In genomic region chr2:230879271-230879882, GRCh38 we compare ENCODE assay signal across 12 cellular contexts. TPM values are rescaled to one million over a fixed set of nuclear protein-coding genes. Genes with fewer than 3 reads are reported as not detected.
DNase-seq lines count a peak whose midpoint lies in the region; ATAC-seq and TF ChIP-seq lines count a peak whose summit lies in the region.
"Had no signal": no experiment of that assay in that cellular context is flagged by ENCODE, and none has a peak within 500 bp of the region (broad histone marks: within the 10 kb centered on the region; RNA-seq: fewer than 3 reads in every experiment).

No MANE protein-coding gene starts in this region.

- peak overlapping the region; percentile 57 for H3K4me2 ChIP-seq in Karpas-422 (ENCODE audit: low read depth, low read length, poor library complexity, severe bottlenecking)

- no peak overlapping the region for H3K27ac ChIP-seq in Karpas-422 (ENCODE audit: low read length)
- H3K27ac ChIP-seq: SJSA1 had no signal

- in situ Hi-C loops in G401 (cut with HindIII; ENCODE audit: low sequenced_read_pairs): no loop called here

- H3K79me2 ChIP-seq in Karpas-422 (ENCODE audit: low read length): no peaks in the 10 kb centered on the region

- POLR2A ChIA-PET in activated CD8-positive, alpha-beta T cell treated with anti-CD3 and anti-CD28 coated beads, Interleukin-2, amount 10 ng/mL, durations not matched to agents 7 days and 5 days (lab: Charles Lee): interaction anchor here (1.2 kb wide), 1 partner anchor 13 kb away, joined by 3 read pairs; no protein-coding TSS in a partner anchor
- POLR2A ChIA-PET in activated CD8-positive, alpha-beta T cell treated with anti-CD3 and anti-CD28 coated beads for 36 hours (lab: Charles Lee): interaction anchor here (1.3 to 2.1 kb wide), 2 partner anchors 13 to 45 kb away, joined by 5 to 8 read pairs; partner anchors contain the start of gene GPR55

- no peaks in the 10 kb centered on the region for H4K20me1 ChIP-seq in Karpas-422 (ENCODE audit: insufficient read depth, low read depth, low read length)

- H3K9me3 ChIP-seq in Karpas-422 (ENCODE audit: low read length): no peaks in the 10 kb centered on the region
- H3K9me3 ChIP-seq: SJSA1 had no signal

- H3K4me1 Mint-ChIP-seq in activated CD8-positive, alpha-beta T cell treated with anti-CD3 and anti-CD28 coated beads, Interleukin-2, amount 10 ng/mL, durations not matched to agents 7 days and 5 days (ENCODE audit: low read depth): peaks cover 44% of the 10 kb centered on the region
- H3K4me1 Mint-ChIP-seq in activated CD8-positive, alpha-beta T cell treated with anti-CD3 and anti-CD28 coated beads for 36 hours (ENCODE audit: low read depth): peaks cover 48% of the 10 kb centered on the region

- peaks cover 39% of the 10 kb centered on the region for H3K36me3 Mint-ChIP-seq in activated CD8-positive, alpha-beta T cell treated with anti-CD3 and anti-CD28 coated beads, Interleukin-2, amount 10 ng/mL, durations not matched to agents 7 days and 5 days (ENCODE audit: low read depth)
- peaks cover 17% of the 10 kb centered on the region for H3K36me3 Mint-ChIP-seq in activated CD8-positive, alpha-beta T cell treated with anti-CD3 and anti-CD28 coated beads for 36 hours (ENCODE audit: low read depth)

- H2AFZ ChIP-seq in Karpas-422 (ENCODE audit: low read length): no peak overlapping the region

- H3K4me1 ChIP-seq in Karpas-422 (ENCODE audit: low read length): peaks cover 25% of the 10 kb centered on the region
- H3K4me1 ChIP-seq: SJSA1 had no signal

- no peaks in the 10 kb centered on the region for H3K27me3 ChIP-seq in Karpas-422 (ENCODE audit: low read length)
- H3K27me3 ChIP-seq: SJSA1 had no signal

- no peaks in the 10 kb centered on the region for H3K27me3 Mint-ChIP-seq in activated CD8-positive, alpha-beta T cell treated with anti-CD3 and anti-CD28 coated beads, Interleukin-2, amount 10 ng/mL, durations not matched to agents 7 days and 5 days (ENCODE audit: low read depth)
- no peaks in the 10 kb centered on the region for H3K27me3 Mint-ChIP-seq in activated CD8-positive, alpha-beta T cell treated with anti-CD3 and anti-CD28 coated beads for 36 hours

- no peak for DNase-seq in activated CD8-positive, alpha-beta T cell treated with anti-CD3 and anti-CD28 coated beads, Interleukin-2, amount 10 ng/mL, durations not matched to agents 7 days and 5 days
- DNase-seq in activated CD8-positive, alpha-beta T cell treated with anti-CD3 and anti-CD28 coated beads for 36 hours: no peak
- no peak for DNase-seq in Karpas-422
- DNase-seq in ecto neural progenitor cell (ENCODE audit: low spot score): peak; percentile 19
- DNase-seq in posterior vena cava (ENCODE audit: low spot score): peak; percentile 47
- no peak for DNase-seq in G401 (ENCODE audit: low spot score)
- DNase-seq in HUDEP-2 (lab: John Stamatoyannopoulos, UW; ENCODE audit: unreplicated experiment in 76 of 76): no peak
- DNase-seq: KBM-7, NCI-H1417 treated with DMSO at 0.1 percent for 48 hours had no signal

- intact Hi-C loops in activated CD8-positive, alpha-beta T cell treated with anti-CD3 and anti-CD28 coated beads for 36 hours (cut with micrococcal nuclease): no loop called here
- intact Hi-C loops in posterior vena cava (cut with DNase I): no loop called here

- no peak overlapping the region for H3K9ac ChIP-seq in Karpas-422 (ENCODE audit: low read length)

- no peaks in the 10 kb centered on the region for H3K9me2 ChIP-seq in Karpas-422 (replicated peaks; ENCODE audit: insufficient read depth, low read length)

- no peak overlapping the region for H3K4me3 Mint-ChIP-seq in activated CD8-positive, alpha-beta T cell treated with anti-CD3 and anti-CD28 coated beads, Interleukin-2, amount 10 ng/mL, durations not matched to agents 7 days and 5 days
- H3K4me3 Mint-ChIP-seq in activated CD8-positive, alpha-beta T cell treated with anti-CD3 and anti-CD28 coated beads for 36 hours: no peak overlapping the region

- no peak for TF ChIP-seq CTCF in activated CD8-positive, alpha-beta T cell treated with anti-CD3 and anti-CD28 coated beads for 36 hours (IDR thresholded peaks at IDR 0.05)

- CTCF ChIA-PET in activated CD8-positive, alpha-beta T cell treated with anti-CD3 and anti-CD28 coated beads, Interleukin-2, amount 10 ng/mL, durations not matched to agents 7 days and 5 days (lab: Charles Lee): interaction anchor here (1.4 to 3.9 kb wide), 2 partner anchors 31 to 108 kb away, joined by 5 to 17 read pairs; no protein-coding TSS in a partner anchor
- CTCF ChIA-PET in activated CD8-positive, alpha-beta T cell treated with anti-CD3 and anti-CD28 coated beads for 36 hours (lab: Charles Lee): interaction anchor here (1.0 to 3.6 kb wide), 5 partner anchors 26 to 108 kb away, joined by 6 to 21 read pairs (median 8); no protein-coding TSS in a partner anchor

- no peaks in the 10 kb centered on the region for H3K36me3 ChIP-seq in Karpas-422 (ENCODE audit: insufficient read depth, low read length)

- no peak overlapping the region for H3K4me3 ChIP-seq in Karpas-422 (ENCODE audit: low read length)
- H3K4me3 ChIP-seq: SJSA1 had no signal

- ATAC-seq in activated CD8-positive, alpha-beta T cell treated with anti-CD3 and anti-CD28 coated beads, Interleukin-2, amount 10 ng/mL, durations not matched to agents 7 days and 5 days: no peak
- no peak for ATAC-seq in activated CD8-positive, alpha-beta T cell treated with anti-CD3 and anti-CD28 coated beads for 36 hours
- no peak for ATAC-seq in GM21528 (IDR thresholded peaks at IDR 0.05; ENCODE audit: low FRiP score, unreplicated experiment)

- no peaks in the 10 kb centered on the region for H3K9me3 Mint-ChIP-seq in activated CD8-positive, alpha-beta T cell treated with anti-CD3 and anti-CD28 coated beads, Interleukin-2, amount 10 ng/mL, durations not matched to agents 7 days and 5 days (ENCODE audit: insufficient read depth)
- no peaks in the 10 kb centered on the region for H3K9me3 Mint-ChIP-seq in activated CD8-positive, alpha-beta T cell treated with anti-CD3 and anti-CD28 coated beads for 36 hours

- peak overlapping the region; percentile 91 for H3K27ac Mint-ChIP-seq in activated CD8-positive, alpha-beta T cell treated with anti-CD3 and anti-CD28 coated beads, Interleukin-2, amount 10 ng/mL, durations not matched to agents 7 days and 5 days
- H3K27ac Mint-ChIP-seq in activated CD8-positive, alpha-beta T cell treated with anti-CD3 and anti-CD28 coated beads for 36 hours: no peak overlapping the region

RNA-seq across cellular contexts. Expression of gene ITM2C, which starts 14.6 kb away (rescaled TPM):
- 10 to 100 TPM; 77.2 to 79.5 TPM for total RNA-seq in activated CD8-positive, alpha-beta T cell treated with anti-CD3 and anti-CD28 coated beads, Interleukin-2, amount 10 ng/mL, durations not matched to agents 7 days and 5 days
- total RNA-seq in activated CD8-positive, alpha-beta T cell treated with anti-CD3 and anti-CD28 coated beads for 36 hours: 10 to 100 TPM; 43.2 to 43.4 TPM
- 0.19 TPM in 1 of 2 replicates, not detected in the other for total RNA-seq in Karpas-422 (2014; rRNA removed; shearing (Covaris generic); ENCODE audit: low replicate concordance)
- total RNA-seq in posterior vena cava: 10 to 100 TPM; 54.7 to 64.9 TPM
- total RNA-seq in G401 (2014; rRNA removed; shearing (Covaris generic)): 232 and 273 TPM in 2 replicates

RNA-seq across cellular contexts. Expression of gene GPR55, which starts 45.7 kb away (rescaled TPM):
- 10 to 100 TPM; 12.3 to 12.5 TPM for total RNA-seq in activated CD8-positive, alpha-beta T cell treated with anti-CD3 and anti-CD28 coated beads, Interleukin-2, amount 10 ng/mL, durations not matched to agents 7 days and 5 days
- 1 to 10 TPM; 5.0 to 5.3 TPM for total RNA-seq in activated CD8-positive, alpha-beta T cell treated with anti-CD3 and anti-CD28 coated beads for 36 hours
- total RNA-seq in Karpas-422 (2014; rRNA removed; shearing (Covaris generic); ENCODE audit: low replicate concordance): 2.9 and 9.5 TPM in 2 replicates
- under 1 TPM; 0.14 to 0.19 TPM for total RNA-seq in posterior vena cava
- total RNA-seq in G401 (2014; rRNA removed; shearing (Covaris generic)): not detected in 2 replicates
- total RNA-seq: dermis microvascular lymphatic vessel endothelial cell had no signal

Comparison
In these comparisons a context has a peak if more than half of its experiments do, and no peak if none do; other contexts are left out.
1. DNase-seq: peak in ecto neural progenitor cell (single experiment) and posterior vena cava (single experiment); none in activated CD8-positive, alpha-beta T cell treated with anti-CD3 and anti-CD28 coated beads, Interleukin-2, amount 10 ng/mL, durations not matched to agents 7 days and 5 days (single experiment), activated CD8-positive, alpha-beta T cell treated with anti-CD3 and anti-CD28 coated beads for 36 hours (single experiment), Karpas-422 (single experiment), G401 (single experiment) and HUDEP-2 (0 of 76).
2. RNA of gene ITM2C, which starts 14.6 kb away (total RNA-seq): 232 to 273 TPM in G401, 77.2 to 79.5 TPM in activated CD8-positive, alpha-beta T cell treated with anti-CD3 and anti-CD28 coated beads, Interleukin-2, amount 10 ng/mL, durations not matched to agents 7 days and 5 days, 54.7 to 64.9 TPM in posterior vena cava and 43.2 to 43.4 TPM in activated CD8-positive, alpha-beta T cell treated with anti-CD3 and anti-CD28 coated beads for 36 hours; 0.19 TPM in Karpas-422; every median in the first group is over 10 times any median in the second.